26 cellular contexts compared by ENCODE assay signal in the genomic region with DNA sequence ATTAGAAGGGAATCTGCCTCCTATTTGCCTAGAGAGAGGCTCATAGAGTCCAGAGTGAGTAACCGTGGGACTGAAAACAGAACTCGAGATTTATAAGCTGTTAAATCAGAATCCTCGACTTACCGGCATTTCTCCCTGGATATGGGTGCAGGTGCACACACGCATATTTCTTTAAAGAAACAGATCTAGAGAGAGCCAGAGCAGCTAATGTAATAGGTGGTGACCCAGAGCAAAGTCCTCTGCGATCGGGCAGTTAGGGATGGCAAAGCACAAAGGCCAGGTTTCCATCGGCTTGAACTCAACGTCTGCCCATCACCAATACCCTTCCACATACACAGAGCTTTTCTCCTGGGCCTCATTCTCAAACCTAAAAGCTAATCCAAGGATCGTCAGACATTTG. TPM values are rescaled to one million over a fixed set of nuclear protein-coding genes. Genes with fewer than 3 reads are reported as not detected.
"Had no signal": no experiment of that assay in that cellular context is flagged by ENCODE, and none has a peak within 500 bp of the region (broad histone marks: within the 10 kb centered on the region; RNA-seq: fewer than 3 reads in every experiment).

No MANE protein-coding gene starts in this region.

- ATAC-seq: psoas muscle; right cardiac atrium; stimulated activated naive CD8-positive, alpha-beta T cell treated with anti-CD3 and anti-CD28 coated beads, Interleukin-15, amount 100 ng/mL, for 72 hours had no signal

- H3K4me1 ChIP-seq: psoas muscle, upper lobe of left lung had no signal

- H3K4me3 ChIP-seq: esophagus muscularis mucosa, psoas muscle, skin epidermis, upper lobe of left lung had no signal

- H3K9me3 ChIP-seq: esophagus muscularis mucosa, psoas muscle, SK-N-SH, upper lobe of left lung had no signal

- H3K27ac Mint-ChIP-seq: activated B cell treated with CpG ODN at 0.5 μM for 24 hours; activated CD4-positive, alpha-beta memory T cell treated with anti-CD3 and anti-CD28 coated beads, Interleukin-2, amount 10 ng/mL, durations not matched to agents 7 days and 5 days; activated naive CD4-positive, alpha-beta T cell treated with anti-CD3 and anti-CD28 coated beads for 36 hours; activated T-cell treated with anti-CD3 and anti-CD28 coated beads, Interleukin-2, amount 50 U/mL, for 24 hours had no signal

- FAIRE-seq: islet of Langerhans had no signal

- H3K9ac ChIP-seq: SK-N-SH had no signal

- H3K27me3 Mint-ChIP-seq: activated B cell treated with CpG ODN at 0.5 μM for 24 hours; activated CD4-positive, alpha-beta memory T cell treated with anti-CD3 and anti-CD28 coated beads, Interleukin-2, amount 10 ng/mL, durations not matched to agents 7 days and 5 days; activated T-cell treated with anti-CD3 and anti-CD28 coated beads, Interleukin-2, amount 50 U/mL, for 24 hours; stimulated activated naive CD8-positive, alpha-beta T cell treated with anti-CD3 and anti-CD28 coated beads, Interleukin-15, amount 100 ng/mL, for 72 hours had no signal

- H3K4me2 ChIP-seq: SK-N-SH had no signal

- H3K4me3 Mint-ChIP-seq: activated B cell treated with CpG ODN at 0.5 μM for 24 hours; activated CD4-positive, alpha-beta memory T cell treated with anti-CD3 and anti-CD28 coated beads, Interleukin-2, amount 10 ng/mL, durations not matched to agents 7 days and 5 days; activated naive CD4-positive, alpha-beta T cell treated with anti-CD3 and anti-CD28 coated beads for 36 hours; activated T-cell treated with anti-CD3 and anti-CD28 coated beads, Interleukin-2, amount 50 U/mL, for 24 hours; neural crest cell; stimulated activated naive CD8-positive, alpha-beta T cell treated with anti-CD3 and anti-CD28 coated beads, Interleukin-15, amount 100 ng/mL, for 72 hours had no signal

- H3K9me3 Mint-ChIP-seq: activated B cell treated with CpG ODN at 0.5 μM for 24 hours; activated CD4-positive, alpha-beta memory T cell treated with anti-CD3 and anti-CD28 coated beads, Interleukin-2, amount 10 ng/mL, durations not matched to agents 7 days and 5 days; activated naive CD4-positive, alpha-beta T cell treated with anti-CD3 and anti-CD28 coated beads for 36 hours; activated T-cell treated with anti-CD3 and anti-CD28 coated beads, Interleukin-2, amount 50 U/mL, for 24 hours; neural crest cell; stimulated activated naive CD8-positive, alpha-beta T cell treated with anti-CD3 and anti-CD28 coated beads, Interleukin-15, amount 100 ng/mL, for 72 hours had no signal

- DNase-seq: activated B cell treated with CpG ODN at 0.5 μM for 24 hours; activated CD4-positive, alpha-beta memory T cell treated with anti-CD3 and anti-CD28 coated beads, Interleukin-2, amount 10 ng/mL, durations not matched to agents 7 days and 5 days; activated CD4-positive, alpha-beta T cell treated with anti-CD3 and anti-CD28 coated beads for 4 hours; activated naive CD4-positive, alpha-beta T cell treated with anti-CD3 and anti-CD28 coated beads for 36 hours; activated T-cell treated with anti-CD3 and anti-CD28 coated beads, Interleukin-2, amount 50 U/mL, for 24 hours; aorta; cerebellar nuclear complex; cortex of kidney; effector CD4-positive, alpha-beta T cell; hippocampal formation; psoas muscle; right cardiac atrium; SK-N-SH; stimulated activated CD4-positive, alpha-beta T cell treated with anti-CD3 and anti-CD28 coated beads, Interleukin-15, amount 100 ng/mL, for 24 hours; stimulated activated CD4-positive, alpha-beta T cell treated with anti-CD3 and anti-CD28 coated beads, Interleukin-2, amount 100 ng/mL, for 48 hours; stimulated activated naive CD8-positive, alpha-beta T cell treated with anti-CD3 and anti-CD28 coated beads, Interleukin-15, amount 100 ng/mL, for 72 hours; upper lobe of left lung had no signal

- H3K27ac ChIP-seq: esophagus muscularis mucosa, psoas muscle, skin epidermis, upper lobe of left lung had no signal

- H3K27me3 ChIP-seq: esophagus muscularis mucosa, upper lobe of left lung had no signal

RNA-seq across cellular contexts. Expression of gene SMCO1, which starts 25.4 kb away (rescaled TPM):
- total RNA-seq: activated B cell treated with CpG ODN at 0.5 μM for 24 hours; activated CD4-positive, alpha-beta memory T cell treated with anti-CD3 and anti-CD28 coated beads, Interleukin-2, amount 10 ng/mL, durations not matched to agents 7 days and 5 days; activated naive CD4-positive, alpha-beta T cell treated with anti-CD3 and anti-CD28 coated beads for 36 hours; aorta; esophagus muscularis mucosa; glomerular endothelial cell; lung microvascular endothelial cell; mononuclear cell; neural crest cell; osteoblast; temporal lobe; upper lobe of left lung had no signal
- polyA plus RNA-seq: aorta, SK-N-SH had no signal
